ENCODE assay signal across 8 cellular contexts in genomic region chr7:157335991-157336382, GRCh38. TPM values are rescaled to one million over a fixed set of nuclear protein-coding genes. Genes with fewer than 3 reads are reported as not detected.
DNase-seq lines count a peak whose midpoint lies in the region; ATAC-seq and TF ChIP-seq lines count a peak whose summit lies in the region.

No MANE protein-coding gene starts in this region.

- H3K4me1 ChIP-seq in Karpas-422 (ENCODE audit: low read length) (peaks cover 65% of the 10 kb centered on the region), duodenal mucosa (ENCODE audit: control insufficient read depth in 1 of 2, insufficient read depth in 2 of 2, low read length in 2 of 2) (peaks cover 18 to 24% of the 10 kb centered on the region in 2 donors)

- intact Hi-C loops in natural killer cell (cut with micrococcal nuclease), result loop anchor here (2.0 kb wide), 1 partner anchor 61 kb away; no protein-coding TSS in a partner anchor

- CTCF ChIA-PET in AG04450 (lab: Charles Lee), result interaction anchor here (1.1 kb wide), 1 partner anchor 366 kb away, joined by 3 read pairs; no protein-coding TSS in a partner anchor

- H3K27ac Mint-ChIP-seq in natural killer cell, result peak overlapping the region; percentile 95 to 96

- H3K27me3 ChIP-seq in AG04450 (ENCODE audit: control insufficient read depth, insufficient read depth, low read length) (no peaks in the 10 kb centered on the region), Karpas-422 (ENCODE audit: low read length) (no peaks in the 10 kb centered on the region), duodenal mucosa (ENCODE audit: control insufficient read depth in 1 of 2, insufficient read depth in 2 of 2, low read length in 2 of 2) (no peaks in the 10 kb centered on the region)

- H3K9me3 Mint-ChIP-seq in natural killer cell, result no peaks in the 10 kb centered on the region

- H3K36me3 ChIP-seq in Karpas-422 (ENCODE audit: insufficient read depth, low read length) (no peaks in the 10 kb centered on the region), duodenal mucosa (ENCODE audit: control insufficient read depth in 1 of 2, insufficient read depth in 2 of 2, low read length in 2 of 2) (no peaks in the 10 kb centered on the region)

- H3K4me1 Mint-ChIP-seq in natural killer cell, result peaks cover 36 to 40% of the 10 kb centered on the region in 2 donors

- H3K27ac ChIP-seq in AG04450 (ENCODE audit: low read depth, low read length) (peak overlapping the region; percentile 92), Karpas-422 (ENCODE audit: low read length) (no peak overlapping the region), duodenal mucosa (ENCODE audit: low read depth, low read length) (peak overlapping the region; percentile 96)

- POLR2A ChIA-PET in AG04450 (lab: Yijun Ruan, JAX), result interaction anchor here (1.3 kb wide), 1 partner anchor 26 kb away, joined by 7 read pairs; no protein-coding TSS in a partner anchor

- H4K20me1 ChIP-seq in Karpas-422 (ENCODE audit: insufficient read depth, low read depth, low read length), result peaks cover 26% of the 10 kb centered on the region

- H3K36me3 Mint-ChIP-seq in natural killer cell, result no peaks in the 10 kb centered on the region

- no peaks in the 10 kb centered on the region for H3K9me2 ChIP-seq in Karpas-422 (replicated peaks; ENCODE audit: insufficient read depth, low read length)

- peak overlapping the region; percentile 73 for H3K4me2 ChIP-seq in Karpas-422 (ENCODE audit: low read depth, low read length, poor library complexity, severe bottlenecking)

- no peak for ATAC-seq in natural killer cell
- no peak for ATAC-seq in GM18870 (IDR thresholded peaks at IDR 0.05; ENCODE audit: unreplicated experiment)

- no peak for TF ChIP-seq CTCF in AG04450 (IDR thresholded peaks at IDR 0.05; ENCODE audit: low read depth, low read length)
- TF ChIP-seq CTCF in natural killer cell (IDR thresholded peaks at IDR 0.05), result no peak

- DNase-seq in AG04450 (ENCODE audit: low read depth, low spot score) (no peak), Karpas-422 (no peak), natural killer cell (no peak), dedifferentiated amniotic fluid mesenchymal stem cell (ENCODE audit: extremely low spot score) (no peak), NCI-H187 treated with DMSO at 0.1 percent for 48 hours (lab: John Stamatoyannopoulos, UW) (no peak), NCI-H345 treated with DMSO at 0.1 percent for 48 hours (lab: John Stamatoyannopoulos, UW; ENCODE audit: unreplicated experiment) (no peak)

- H3K79me2 ChIP-seq in Karpas-422 (ENCODE audit: low read length), result peaks cover 38% of the 10 kb centered on the region

- H2AFZ ChIP-seq in Karpas-422 (ENCODE audit: low read length), result peak overlapping the region; percentile 91

- H3K4me3 ChIP-seq in AG04450 (ENCODE audit: low read depth, low read length) (peak overlapping the region; percentile 81), Karpas-422 (ENCODE audit: low read length) (peak overlapping the region; percentile 79), duodenal mucosa (ENCODE audit: low read depth in 1 of 2, low read length in 2 of 2) (peak overlapping the region; percentile 75 to 76)

- no peaks in the 10 kb centered on the region for H3K9me3 ChIP-seq in AG04450 (ENCODE audit: control insufficient read depth, insufficient read depth, low read length)
- no peaks in the 10 kb centered on the region for H3K9me3 ChIP-seq in Karpas-422 (ENCODE audit: low read length)
- no peaks in the 10 kb centered on the region for H3K9me3 ChIP-seq in duodenal mucosa (ENCODE audit: control insufficient read depth in 1 of 2, low read length in 2 of 2)

- H3K9ac ChIP-seq in Karpas-422 (ENCODE audit: low read length), result peak overlapping the region; percentile 78
- peak overlapping the region; percentile 80 to 91 for H3K9ac ChIP-seq in duodenal mucosa (ENCODE audit: low read depth in 1 of 2, low read length in 2 of 2)

- peak overlapping the region; percentile 99 for H3K4me3 Mint-ChIP-seq in natural killer cell

- H3K27me3 Mint-ChIP-seq in natural killer cell (ENCODE audit: low read depth in 2 of 2), result peaks cover 0 to 4% of the 10 kb centered on the region in 2 donors

RNA-seq across cellular contexts. Expression of gene DNAJB6, which starts 0.8 kb away (rescaled TPM):
- polyA plus RNA-seq in AG04450 (2011; rRNA removed), result 138 and 188 TPM in 2 replicates
- 36.8 and 57.4 TPM in 2 replicates for polyA minus RNA-seq in AG04450 (2011; rRNA and poly(A)+ RNA removed)
- total RNA-seq in Karpas-422 (2014; rRNA removed; shearing (Covaris generic); ENCODE audit: low replicate concordance), result 34.1 and 54.5 TPM in 2 replicates
- total RNA-seq in natural killer cell, result 100 to 1,000 TPM; 309 to 343 (median 340) TPM
